Comparison of ENCODE assay signal across 20 cellular contexts in genomic region chr2:65729246-65729645, GRCh38.
"Had no signal": no experiment of that assay in that cellular context is flagged by ENCODE, and none has a peak within 500 bp of the region (broad histone marks: within the 10 kb centered on the region; RNA-seq: fewer than 3 reads in every experiment).

No MANE protein-coding gene starts in this region.

- H3K27me3 ChIP-seq: ascending aorta, colonic mucosa, hepatocyte, right atrium auricular region, upper lobe of left lung had no signal

- DNase-seq: activated CD4-positive, alpha-beta T cell treated with anti-CD3 and anti-CD28 coated beads for 1 hour; activated CD4-positive, alpha-beta T cell treated with anti-CD3 and anti-CD28 coated beads, Interleukin-2, amount 50 U/mL, for 1 hour; activated CD8-positive, alpha-beta T cell treated with anti-CD3 and anti-CD28 coated beads, Interleukin-2, amount 10 ng/mL, durations not matched to agents 7 days and 5 days; activated T-cell treated with anti-CD3 and anti-CD28 coated beads, Interleukin-2, amount 50 U/mL, for 1 hour; adrenal gland; colonic mucosa; foreskin melanocyte; glutamatergic neuron; immature natural killer cell; left ventricle myocardium inferior; stimulated activated CD4-positive, alpha-beta T cell treated with anti-CD3 and anti-CD28 coated beads, Interleukin-4, amount 100 ng/mL, for 24 hours; stimulated activated naive CD4-positive, alpha-beta T cell treated with Interleukin-2 at 50 U/mL for 16 hours; T-helper 1 cell; T-helper 9 cell; upper lobe of left lung had no signal

- H3K9me3 ChIP-seq: adrenal gland, ascending aorta, colonic mucosa, prostate gland, upper lobe of left lung had no signal

- H3K4me3 ChIP-seq: adrenal gland, ascending aorta, colonic mucosa, dorsolateral prefrontal cortex, hepatocyte, left ventricle myocardium inferior, prostate gland, right atrium auricular region, upper lobe of left lung had no signal

- H2AFZ ChIP-seq: hepatocyte had no signal

- H3K27ac ChIP-seq: adrenal gland, ascending aorta, colonic mucosa, dorsolateral prefrontal cortex, hepatocyte, left ventricle myocardium inferior, prostate gland, right atrium auricular region, upper lobe of left lung had no signal

- H3K4me2 ChIP-seq: hepatocyte had no signal

- H3K36me3 ChIP-seq: adrenal gland, ascending aorta, colonic mucosa, left ventricle myocardium inferior, prostate gland, right atrium auricular region, upper lobe of left lung had no signal

- H3K79me2 ChIP-seq: hepatocyte had no signal

- H3K4me1 ChIP-seq: adrenal gland, ascending aorta, colonic mucosa, left ventricle myocardium inferior, prostate gland, right atrium auricular region, upper lobe of left lung had no signal
